14 cellular contexts compared by ENCODE assay signal in genomic region chr10:59854571-59854970, GRCh38.
"Had no signal": no experiment of that assay in that cellular context is flagged by ENCODE, and none has a peak within 500 bp of the region (broad histone marks: within the 10 kb centered on the region; RNA-seq: fewer than 3 reads in every experiment).

No MANE protein-coding gene starts in this region.

- H3K36me3 ChIP-seq: neutrophil had no signal

- H3K4me3 ChIP-seq: ascending aorta, tibial artery had no signal

- H3K9me3 Mint-ChIP-seq: activated T-helper 17 cell treated with anti-CD3 and anti-CD28 coated beads, Interleukin-2, amount 50 U/mL, for 72 hours; endodermal cell had no signal

- H3K27ac Mint-ChIP-seq: activated T-helper 17 cell treated with anti-CD3 and anti-CD28 coated beads, Interleukin-2, amount 50 U/mL, for 72 hours had no signal

- H3K9ac ChIP-seq: parathyroid adenoma had no signal

- H3K27me3 Mint-ChIP-seq: activated T-helper 17 cell treated with anti-CD3 and anti-CD28 coated beads, Interleukin-2, amount 50 U/mL, for 72 hours; naive B cell had no signal

- H3K9me3 ChIP-seq: ascending aorta, neutrophil, tibial artery had no signal

- H3K27me3 ChIP-seq: ascending aorta, neutrophil, tibial artery had no signal

- H3K27ac ChIP-seq: neutrophil, parathyroid adenoma, tibial artery had no signal

- DNase-seq: activated CD4-positive, alpha-beta T cell treated with anti-CD3 and anti-CD28 coated beads, Interleukin-2, amount 50 U/mL, for 1 hour; activated CD8-positive, alpha-beta memory T cell treated with anti-CD3 and anti-CD28 coated beads for 24 hours; activated naive CD4-positive, alpha-beta T cell treated with Interleukin-2 at 50 U/mL for 16 hours; endodermal cell; erythroblast; kidney glomerular epithelial cell; naive B cell; stimulated activated CD4-positive, alpha-beta T cell treated with anti-CD3 and anti-CD28 coated beads, Interleukin-1b, Interleukin-23, amount 100 ng/mL, for 48 hours; tibial artery had no signal

- H3K4me3 Mint-ChIP-seq: activated T-helper 17 cell treated with anti-CD3 and anti-CD28 coated beads, Interleukin-2, amount 50 U/mL, for 72 hours; endodermal cell had no signal

- H2AFZ ChIP-seq: parathyroid adenoma had no signal

- ATAC-seq: activated CD4-positive, CD25-positive, alpha-beta regulatory T cell treated with anti-CD3 and anti-CD28 coated beads, Interleukin-2, amount 50 U/mL, for 24 hours; activated T-helper 17 cell treated with anti-CD3 and anti-CD28 coated beads, Interleukin-2, amount 50 U/mL, for 72 hours had no signal
